ENCODE assay signal across 9 cellular contexts in genomic region chr1:160006312-160006940, GRCh38. TPM values are rescaled to one million over a fixed set of nuclear protein-coding genes. Genes with fewer than 3 reads are reported as not detected.
DNase-seq lines count a peak whose midpoint lies in the region; ATAC-seq, FAIRE-seq and TF ChIP-seq lines count a peak whose summit lies in the region.
"Had no signal": no experiment of that assay in that cellular context is flagged by ENCODE, and none has a peak within 500 bp of the region (broad histone marks: within the 10 kb centered on the region; RNA-seq: fewer than 3 reads in every experiment).

No MANE protein-coding gene starts in this region.

- WGBS in iPS DF 6.9 (ENCODE audit: insufficient coverage, insufficient read length): no CpG with 5 or more reads among the region's 5 CpGs

- H3K4me1 ChIP-seq in ascending aorta (no peaks in the 10 kb centered on the region), iPS DF 6.9 (ENCODE audit: control insufficient read depth, insufficient read depth, low read length) (no peaks in the 10 kb centered on the region)

- H3K9me3 ChIP-seq in ascending aorta (no peaks in the 10 kb centered on the region), iPS DF 6.9 (ENCODE audit: control insufficient read depth, insufficient read depth, low read length) (no peaks in the 10 kb centered on the region)

- H3K27ac ChIP-seq in ascending aorta (no peak overlapping the region), iPS DF 6.9 (ENCODE audit: low read length) (no peak overlapping the region)

- no peak for ATAC-seq in HG03025 (IDR thresholded peaks at IDR 0.05; ENCODE audit: low FRiP score, unreplicated experiment)

- intact Hi-C loops in ascending aorta (cut with DNase I): loop anchor here (2.0 to 5.0 kb wide), 4 partner anchors 70 to 224 kb away; partner anchors contain the start of gene DUSP23

- TF ChIP-seq CTCF in D721Med (IDR thresholded peaks at IDR 0.05; ENCODE audit: insufficient read depth, missing control alignments) (peak; percentile 99), ascending aorta (IDR thresholded peaks at IDR 0.05) (peak; percentile 49 to 74 (median 54))

- H3K4me3 ChIP-seq in ascending aorta (no peak overlapping the region), iPS DF 6.9 (ENCODE audit: low read length) (no peak overlapping the region)

- DNase-seq in D721Med (ENCODE audit: insufficient read length, low spot score) (peak; percentile 58), H4 (ENCODE audit: low spot score) (peak; percentile 66), NCI-H146 treated with DMSO at 0.1 percent for 48 hours (lab: John Stamatoyannopoulos, UW; ENCODE audit: unreplicated experiment) (peak; percentile 12), T-helper 9 cell (peak; percentile 60), ascending aorta (ENCODE audit: low spot score in 2 of 2) (peak; percentile 23 to 69), iPS DF 6.9 (ENCODE audit: low read depth, low spot score) (peak; percentile 72)
- peak; percentile 59 to 61 for DNase-seq in stimulated activated CD4-positive, alpha-beta T cell treated with anti-CD3 and anti-CD28 coated beads, Interleukin-1b, Interleukin-23, amount 100 ng/mL, for 4 hours (ENCODE audit: low read depth in 2 of 2)

- H3K36me3 ChIP-seq in ascending aorta (no peaks in the 10 kb centered on the region), iPS DF 6.9 (ENCODE audit: control insufficient read depth, insufficient read depth, low read length) (no peaks in the 10 kb centered on the region)

- H3K27me3 ChIP-seq in ascending aorta: no peaks in the 10 kb centered on the region
- H3K27me3 ChIP-seq in iPS DF 6.9 (ENCODE audit: control insufficient read depth, insufficient read depth, low read length): no peaks in the 10 kb centered on the region

- peak; percentile 53 for FAIRE-seq in D721Med (lab: Jason Lieb, UNC)

RNA-seq across cellular contexts. Expression of gene PIGM, which starts 25.4 kb away (rescaled TPM):
- 6.0 and 6.3 TPM in 2 replicates for total RNA-seq in H4 (2014; rRNA removed; shearing (Covaris generic))
- 6.1 TPM for total RNA-seq in ascending aorta

RNA-seq across cellular contexts. Expression of gene SLAMF9, which starts 52.4 kb away (rescaled TPM):
- 2.2 TPM in 1 of 2 replicates, not detected in the other for total RNA-seq in H4 (2014; rRNA removed; shearing (Covaris generic))
- total RNA-seq in ascending aorta: not detected
- total RNA-seq: T-helper 2 cell treated with Interferon-gamma antibody and Interleukin-4, amounts not matched to agents 100 ng/mL and 5 ng/mL, for 36 hours had no signal

Comparison
In these comparisons a context has a peak if more than half of its experiments do, and no peak if none do; other contexts are left out.
1. DNase-seq: peak in every context shown above with its lines; median percentile 72 in iPS DF 6.9; 66 in H4; 60 in T-helper 9 cell; 60 in stimulated activated CD4-positive, alpha-beta T cell treated with anti-CD3 and anti-CD28 coated beads, Interleukin-1b, Interleukin-23, amount 100 ng/mL, for 4 hours; 58 in D721Med; 46 in ascending aorta; 12 in NCI-H146 treated with DMSO at 0.1 percent for 48 hours.